Comparison of ENCODE assay signal across 15 cellular contexts in genomic region chr6:142152731-142153130, GRCh38. TPM values are rescaled to one million over a fixed set of nuclear protein-coding genes. Genes with fewer than 3 reads are reported as not detected.
DNase-seq lines count a peak whose midpoint lies in the region; TF ChIP-seq lines count a peak whose summit lies in the region.
"Had no signal": no experiment of that assay in that cellular context is flagged by ENCODE, and none has a peak within 500 bp of the region (broad histone marks: within the 10 kb centered on the region; RNA-seq: fewer than 3 reads in every experiment).

No MANE protein-coding gene starts in this region.

- peaks cover 8% of the 10 kb centered on the region for H3K36me3 Mint-ChIP-seq in activated naive CD4-positive, alpha-beta T cell treated with anti-CD3 and anti-CD28 coated beads, Interleukin-2, amount 50 U/mL, for 24 hours
- H3K36me3 Mint-ChIP-seq in activated naive CD4-positive, alpha-beta T cell treated with anti-CD3 and anti-CD28 coated beads for 36 hours (ENCODE audit: low read depth), result peaks cover 10% of the 10 kb centered on the region
- H3K36me3 Mint-ChIP-seq in activated naive CD8-positive, alpha-beta T cell, result no peaks in the 10 kb centered on the region

- intact Hi-C loops in activated naive CD4-positive, alpha-beta T cell treated with anti-CD3 and anti-CD28 coated beads for 36 hours (cut with micrococcal nuclease), result no loop called here
- intact Hi-C loops in head of caudate nucleus (cut with DNase I), result no loop called here

- no peaks in the 10 kb centered on the region for H3K27me3 Mint-ChIP-seq in activated naive CD4-positive, alpha-beta T cell treated with anti-CD3 and anti-CD28 coated beads, Interleukin-2, amount 50 U/mL, for 24 hours
- no peaks in the 10 kb centered on the region for H3K27me3 Mint-ChIP-seq in activated naive CD4-positive, alpha-beta T cell treated with anti-CD3 and anti-CD28 coated beads for 36 hours (ENCODE audit: low read depth)
- no peaks in the 10 kb centered on the region for H3K27me3 Mint-ChIP-seq in activated naive CD8-positive, alpha-beta T cell

- no peaks in the 10 kb centered on the region for H3K36me3 ChIP-seq in BE2C
- H3K36me3 ChIP-seq: tibial nerve had no signal

- peaks cover 87% of the 10 kb centered on the region for H3K4me1 Mint-ChIP-seq in activated naive CD4-positive, alpha-beta T cell treated with anti-CD3 and anti-CD28 coated beads, Interleukin-2, amount 50 U/mL, for 24 hours
- H3K4me1 Mint-ChIP-seq in activated naive CD4-positive, alpha-beta T cell treated with anti-CD3 and anti-CD28 coated beads for 36 hours (ENCODE audit: low read depth), result peaks cover 73% of the 10 kb centered on the region
- peaks cover 85% of the 10 kb centered on the region for H3K4me1 Mint-ChIP-seq in activated naive CD8-positive, alpha-beta T cell (ENCODE audit: low read depth)

- H3K4me1 ChIP-seq in BE2C, result no peaks in the 10 kb centered on the region

- H3K9me3 ChIP-seq in BE2C, result no peaks in the 10 kb centered on the region
- H3K9me3 ChIP-seq: tibial nerve had no signal

- H3K27me3 ChIP-seq in BE2C, result no peaks in the 10 kb centered on the region
- H3K27me3 ChIP-seq: tibial nerve had no signal

- DNase-seq in activated naive CD4-positive, alpha-beta T cell treated with anti-CD3 and anti-CD28 coated beads for 36 hours, result no peak
- peak; percentile 54 for DNase-seq in fibroblast of pulmonary artery (ENCODE audit: low read depth)
- DNase-seq in ecto neural progenitor cell (ENCODE audit: low spot score), result no peak
- no peak for DNase-seq in SKM-1 (lab: John Stamatoyannopoulos, UW; ENCODE audit: unreplicated experiment)
- no peak for DNase-seq in head of caudate nucleus
- DNase-seq in BE2C, result no peak
- DNase-seq: activated T-cell treated with anti-CD3 and anti-CD28 coated beads, Interleukin-2, amount 50 U/mL, for 48 hours; DMS79; GOT3; mammary epithelial cell; T-helper 1 cell had no signal

- H3K4me3 ChIP-seq in fibroblast of pulmonary artery (replicated peaks; ENCODE audit: low read depth, low read length) (no peak overlapping the region), BE2C (ENCODE audit: low read depth, low read length) (no peak overlapping the region)
- H3K4me3 ChIP-seq: tibial nerve had no signal

- peak overlapping the region; percentile 45 for H3K4me3 Mint-ChIP-seq in activated naive CD4-positive, alpha-beta T cell treated with anti-CD3 and anti-CD28 coated beads, Interleukin-2, amount 50 U/mL, for 24 hours
- no peak overlapping the region for H3K4me3 Mint-ChIP-seq in activated naive CD4-positive, alpha-beta T cell treated with anti-CD3 and anti-CD28 coated beads for 36 hours
- H3K4me3 Mint-ChIP-seq in activated naive CD8-positive, alpha-beta T cell, result no peak overlapping the region

- H3K9me3 Mint-ChIP-seq in activated naive CD4-positive, alpha-beta T cell treated with anti-CD3 and anti-CD28 coated beads, Interleukin-2, amount 50 U/mL, for 24 hours, result no peaks in the 10 kb centered on the region
- no peaks in the 10 kb centered on the region for H3K9me3 Mint-ChIP-seq in activated naive CD4-positive, alpha-beta T cell treated with anti-CD3 and anti-CD28 coated beads for 36 hours
- no peaks in the 10 kb centered on the region for H3K9me3 Mint-ChIP-seq in activated naive CD8-positive, alpha-beta T cell (ENCODE audit: low read depth)

- H3K27ac Mint-ChIP-seq in activated naive CD4-positive, alpha-beta T cell treated with anti-CD3 and anti-CD28 coated beads, Interleukin-2, amount 50 U/mL, for 24 hours, result peak overlapping the region; percentile 91
- H3K27ac Mint-ChIP-seq in activated naive CD4-positive, alpha-beta T cell treated with anti-CD3 and anti-CD28 coated beads for 36 hours, result no peak overlapping the region
- H3K27ac Mint-ChIP-seq in activated naive CD8-positive, alpha-beta T cell, result peak overlapping the region; percentile 50

- TF ChIP-seq CTCF in fibroblast of pulmonary artery (IDR thresholded peaks at IDR 0.05; ENCODE audit: low read length, missing control alignments) (no peak), BE2C (IDR thresholded peaks at IDR 0.05; ENCODE audit: low read depth, low read length) (no peak)

- CTCF ChIA-PET in activated naive CD4-positive, alpha-beta T cell treated with anti-CD3 and anti-CD28 coated beads for 36 hours (lab: Charles Lee), result no interaction called here

RNA-seq across cellular contexts. Expression of gene VTA1, which starts 5.7 kb away (rescaled TPM):
- 10 to 100 TPM; 54.7 to 57.3 TPM for total RNA-seq in activated naive CD4-positive, alpha-beta T cell treated with anti-CD3 and anti-CD28 coated beads for 36 hours
- polyA plus RNA-seq in BE2C (2012; ENCODE audit: insufficient read depth, insufficient read length, low read depth), result 64.7 TPM

RNA-seq across cellular contexts. Expression of gene NMBR, which starts 5.8 kb away (rescaled TPM):
- not detected for total RNA-seq in activated naive CD4-positive, alpha-beta T cell treated with anti-CD3 and anti-CD28 coated beads for 36 hours
- not detected for polyA plus RNA-seq in BE2C (2012; ENCODE audit: insufficient read depth, insufficient read length, low read depth)
- total RNA-seq: A673, mammary epithelial cell had no signal

RNA-seq across cellular contexts. Expression of gene GJE1, which starts 20.0 kb away (rescaled TPM):
- not detected for total RNA-seq in activated naive CD4-positive, alpha-beta T cell treated with anti-CD3 and anti-CD28 coated beads for 36 hours
- polyA plus RNA-seq in BE2C (2012; ENCODE audit: insufficient read depth, insufficient read length, low read depth), result not detected
- total RNA-seq: A673, mammary epithelial cell, tibial nerve had no signal
- polyA plus RNA-seq: mammary epithelial cell had no signal
